ENCODE assay signal across 1 cellular context in genomic region chr1:32901823-32902534, GRCh38.
TF ChIP-seq lines count a peak whose summit lies in the region.

No MANE protein-coding gene starts in this region.

TF ChIP-seq in GM12878, 131 proteins besides CTCF, POLR2A, EP300 and RAD21:
- TF ChIP-seq SRF (IDR thresholded peaks at IDR 0.05; ENCODE audit: low read depth in 2 of 2, low read length in 2 of 2), result no peak
- TF ChIP-seq RFX5 (IDR thresholded peaks at IDR 0.05; ENCODE audit: low read depth, low read length), result no peak
- no peak for TF ChIP-seq ZNF687 (IDR thresholded peaks at IDR 0.05)
- no peak for TF ChIP-seq CHD1 (IDR thresholded peaks at IDR 0.05; ENCODE audit: low read depth, low read length)
- TF ChIP-seq RUNX3 (IDR thresholded peaks at IDR 0.05; ENCODE audit: low read length), result no peak
- no peak for TF ChIP-seq RB1 (IDR thresholded peaks at IDR 0.05; ENCODE audit: borderline replicate concordance)
- no peak for TF ChIP-seq EGR1 (IDR thresholded peaks at IDR 0.05; ENCODE audit: borderline replicate concordance in 1 of 2, low read depth in 2 of 2, low read length in 2 of 2)
- TF ChIP-seq ZBTB33 (IDR thresholded peaks at IDR 0.05), result no peak
- no peak for TF ChIP-seq PBX3 (IDR thresholded peaks at IDR 0.05; ENCODE audit: insufficient replicate concordance, low read depth, low read length)
- no peak for TF ChIP-seq SMARCA5 (IDR thresholded peaks at IDR 0.05)
- TF ChIP-seq FOXK2 (IDR thresholded peaks at IDR 0.05), result no peak
- TF ChIP-seq SKIL (IDR thresholded peaks at IDR 0.05; ENCODE audit: low read depth, poor library complexity, severe bottlenecking), result no peak
- TF ChIP-seq ELK1 (IDR thresholded peaks at IDR 0.05; ENCODE audit: low read depth, low read length), result no peak
- TF ChIP-seq PRDM15 (CRISPR knock-in tag; IDR thresholded peaks at IDR 0.05), result no peak
- TF ChIP-seq SUPT20H (IDR thresholded peaks at IDR 0.05; ENCODE audit: borderline replicate concordance, control insufficient read depth, low read depth, low read length), result no peak
- no peak for TF ChIP-seq IRF5 (IDR thresholded peaks at IDR 0.05; ENCODE audit: borderline replicate concordance)
- no peak for TF ChIP-seq SMC3 (IDR thresholded peaks at IDR 0.05; ENCODE audit: borderline replicate concordance, low read length)
- no peak for TF ChIP-seq POLR2AphosphoS5 (IDR thresholded peaks at IDR 0.05; ENCODE audit: low read length)
- TF ChIP-seq IKZF1 (conservative IDR thresholded peaks at IDR 0.05), result no peak
- no peak for TF ChIP-seq CEBPB (IDR thresholded peaks at IDR 0.05; ENCODE audit: borderline replicate concordance in 1 of 2, low read depth in 2 of 2, low read length in 2 of 2)
